ENCODE assay signal across 1 cellular context in the genomic region with DNA sequence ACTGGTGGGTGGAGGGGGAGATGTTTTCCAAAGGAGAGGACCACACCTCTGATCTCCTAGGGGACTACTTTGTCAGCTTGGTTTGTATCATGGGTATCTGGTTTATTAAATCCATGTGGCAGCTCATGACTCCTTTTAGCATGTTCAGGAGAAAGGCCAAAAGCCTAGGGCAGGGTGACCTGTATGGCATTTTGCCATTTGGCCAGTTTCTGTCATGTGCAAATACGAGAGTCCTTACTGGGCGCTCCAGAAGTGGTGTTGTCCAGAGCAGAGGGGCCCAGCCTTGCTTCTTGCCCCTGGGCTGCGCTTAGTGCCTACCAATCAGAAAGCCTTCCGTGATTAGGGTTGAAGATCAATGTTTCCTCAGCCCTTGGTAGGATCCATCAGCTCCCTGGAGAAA.
TF ChIP-seq lines count a peak whose summit lies in the region.

No MANE protein-coding gene starts in this region.

TF ChIP-seq in SK-N-SH treated with all-trans-retinoic acid at 6 μM for 48 hours, 23 proteins besides CTCF, POLR2A, EP300 and RAD21 (continued from another document):
- TF ChIP-seq, protein P1, sequence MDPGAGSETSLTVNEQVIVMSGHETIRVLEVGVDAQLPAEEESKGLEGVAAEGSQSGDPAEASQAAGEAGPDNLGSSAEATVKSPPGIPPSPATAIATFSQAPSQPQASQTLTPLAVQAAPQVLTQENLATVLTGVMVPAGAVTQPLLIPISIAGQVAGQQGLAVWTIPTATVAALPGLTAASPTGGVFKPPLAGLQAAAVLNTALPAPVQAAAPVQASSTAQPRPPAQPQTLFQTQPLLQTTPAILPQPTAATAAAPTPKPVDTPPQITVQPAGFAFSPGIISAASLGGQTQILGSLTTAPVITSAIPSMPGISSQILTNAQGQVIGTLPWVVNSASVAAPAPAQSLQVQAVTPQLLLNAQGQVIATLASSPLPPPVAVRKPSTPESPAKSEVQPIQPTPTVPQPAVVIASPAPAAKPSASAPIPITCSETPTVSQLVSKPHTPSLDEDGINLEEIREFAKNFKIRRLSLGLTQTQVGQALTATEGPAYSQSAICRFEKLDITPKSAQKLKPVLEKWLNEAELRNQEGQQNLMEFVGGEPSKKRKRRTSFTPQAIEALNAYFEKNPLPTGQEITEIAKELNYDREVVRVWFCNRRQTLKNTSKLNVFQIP (CRISPR knock-in tag; IDR thresholded peaks at IDR 0.05; ENCODE audit: borderline replicate concordance, low read depth) = no peak
- TF ChIP-seq ISL1 (CRISPR knock-in tag; IDR thresholded peaks at IDR 0.05) = no peak
- TF ChIP-seq CSDC2 (CRISPR knock-in tag; IDR thresholded peaks at IDR 0.05) = no peak
- no peak for TF ChIP-seq ZNF70 (CRISPR knock-in tag; IDR thresholded peaks at IDR 0.05)
- TF ChIP-seq ZFP3 (CRISPR knock-in tag; IDR thresholded peaks at IDR 0.05) = no peak
- TF ChIP-seq ESRRG (CRISPR knock-in tag; IDR thresholded peaks at IDR 0.05) = no peak
- TF ChIP-seq, protein P2, sequence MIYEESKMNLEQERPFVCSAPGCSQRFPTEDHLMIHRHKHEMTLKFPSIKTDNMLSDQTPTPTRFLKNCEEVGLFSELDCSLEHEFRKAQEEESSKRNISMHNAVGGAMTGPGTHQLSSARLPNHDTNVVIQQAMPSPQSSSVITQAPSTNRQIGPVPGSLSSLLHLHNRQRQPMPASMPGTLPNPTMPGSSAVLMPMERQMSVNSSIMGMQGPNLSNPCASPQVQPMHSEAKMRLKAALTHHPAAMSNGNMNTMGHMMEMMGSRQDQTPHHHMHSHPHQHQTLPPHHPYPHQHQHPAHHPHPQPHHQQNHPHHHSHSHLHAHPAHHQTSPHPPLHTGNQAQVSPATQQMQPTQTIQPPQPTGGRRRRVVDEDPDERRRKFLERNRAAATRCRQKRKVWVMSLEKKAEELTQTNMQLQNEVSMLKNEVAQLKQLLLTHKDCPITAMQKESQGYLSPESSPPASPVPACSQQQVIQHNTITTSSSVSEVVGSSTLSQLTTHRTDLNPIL (CRISPR knock-in tag; IDR thresholded peaks at IDR 0.05; ENCODE audit: low read depth) = no peak
- no peak for TF ChIP-seq ZNF565 (CRISPR knock-in tag; conservative IDR thresholded peaks at IDR 0.05; ENCODE audit: low read depth)
- TF ChIP-seq OSR1 (CRISPR knock-in tag; IDR thresholded peaks at IDR 0.05) = no peak
- no peak for TF ChIP-seq BACH2 (CRISPR knock-in tag; IDR thresholded peaks at IDR 0.05; ENCODE audit: borderline replicate concordance)
